Comparison of ENCODE assay signal across 26 cellular contexts in the genomic region with DNA sequence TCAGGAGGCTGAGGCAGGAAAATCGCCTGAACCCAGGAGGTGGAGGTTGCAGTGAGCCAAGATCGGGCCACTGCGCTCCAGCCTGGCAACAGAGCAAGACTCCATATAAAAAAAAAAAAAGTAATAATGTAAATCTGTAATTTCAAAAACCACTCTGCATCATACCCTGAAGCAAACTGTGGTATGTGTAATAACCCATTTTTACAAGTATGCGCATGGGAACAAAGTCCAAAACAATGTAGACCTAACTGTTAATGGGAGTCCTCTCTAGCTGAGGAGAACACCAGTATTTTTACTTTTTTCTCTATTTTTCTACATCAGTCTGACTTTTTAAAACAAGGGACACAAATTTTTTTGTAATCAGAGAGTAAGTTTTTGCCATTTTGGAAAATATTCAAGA. TPM values are rescaled to one million over a fixed set of nuclear protein-coding genes. Genes with fewer than 3 reads are reported as not detected.
DNase-seq lines count a peak whose midpoint lies in the region; ATAC-seq, FAIRE-seq and TF ChIP-seq lines count a peak whose summit lies in the region.
"Had no signal": no experiment of that assay in that cellular context is flagged by ENCODE, and none has a peak within 500 bp of the region (broad histone marks: within the 10 kb centered on the region; RNA-seq: fewer than 3 reads in every experiment).

No MANE protein-coding gene starts in this region.

- H3K36me3 Mint-ChIP-seq in stimulated activated effector memory CD8-positive, alpha-beta T cell treated with anti-CD3 and anti-CD28 coated beads, Interleukin-12 subunit alpha, Interleukin-12 subunit beta, amount 100 ng/mL, for 72 hours, result no peaks in the 10 kb centered on the region
- H3K36me3 Mint-ChIP-seq: CD4-positive, alpha-beta memory T cell; CD4-positive, CD25-positive, alpha-beta regulatory T cell; CD8-positive, alpha-beta memory T cell had no signal

- H3K27me3 ChIP-seq in colonic mucosa, result no peaks in the 10 kb centered on the region
- H3K27me3 ChIP-seq in HepG2 (ENCODE audit: control insufficient read depth in 1 of 2, insufficient read depth in 2 of 2, low read length in 2 of 2), result no peaks in the 10 kb centered on the region
- H3K27me3 ChIP-seq: BE2C, BLaER1 had no signal

- H4K20me1 ChIP-seq in HepG2 (ENCODE audit: insufficient read depth, low read length), result no peaks in the 10 kb centered on the region; the same call in 1 of the 2 replicates
- H4K20me1 ChIP-seq: BLaER1 had no signal

- WGBS in HepG2 (ENCODE audit: low lambda C conversion rate), result 99% methylated on average over 4 of the region's 4 CpGs

- H3K4me1 ChIP-seq in colonic mucosa (peaks cover 3% of the 10 kb centered on the region), HepG2 (ENCODE audit: insufficient read depth, low read length) (no peaks in the 10 kb centered on the region)
- H3K4me1 ChIP-seq: BE2C, BLaER1 had no signal

- H3K4me3 ChIP-seq in SK-N-MC (peak overlapping the region; percentile 40), colonic mucosa (no peak overlapping the region), HepG2 (replicated peaks in 1 of 3; ENCODE audit: insufficient read depth in 1 of 3, low read depth in 2 of 3, low read length in 3 of 3) (no peak overlapping the region)
- H3K4me3 ChIP-seq: BLaER1 had no signal

- H3K9me3 ChIP-seq in SK-N-MC (ENCODE audit: low read depth, low read length) (no peaks in the 10 kb centered on the region), colonic mucosa (no peaks in the 10 kb centered on the region), HepG2 (ENCODE audit: low read length) (no peaks in the 10 kb centered on the region)
- H3K9me3 ChIP-seq: BE2C, BLaER1 had no signal

- no peaks in the 10 kb centered on the region for H3K9me3 Mint-ChIP-seq in stimulated activated effector memory CD8-positive, alpha-beta T cell treated with anti-CD3 and anti-CD28 coated beads, Interleukin-12 subunit alpha, Interleukin-12 subunit beta, amount 100 ng/mL, for 72 hours
- H3K9me3 Mint-ChIP-seq: CD14-positive monocyte; CD4-positive, alpha-beta memory T cell; CD4-positive, CD25-positive, alpha-beta regulatory T cell; CD8-positive, alpha-beta memory T cell had no signal

- H3K36me3 ChIP-seq in SK-N-MC (ENCODE audit: insufficient read depth, low read length) (no peaks in the 10 kb centered on the region), colonic mucosa (no peaks in the 10 kb centered on the region), HepG2 (replicated peaks in 1 of 2; ENCODE audit: control insufficient read depth in 1 of 2, insufficient read depth in 2 of 2, low read length in 2 of 2) (no peaks in the 10 kb centered on the region)
- H3K36me3 ChIP-seq: BE2C, BLaER1 had no signal

- intact Hi-C loops in colonic mucosa (cut with DNase I) (no loop called here), HepG2 (cut with micrococcal nuclease; ENCODE audit: unreplicated experiment) (no loop called here)

- in situ Hi-C loops in HepG2 (cut with HindIII; ENCODE audit: extremely low pct_ligation_motif_present, low pct_unique_long_range_greater_than_20kb), result no loop called here

- H3K9ac ChIP-seq in SK-N-MC (ENCODE audit: insufficient read length) (no peak overlapping the region), colonic mucosa (ENCODE audit: low read depth in 2 of 2, low read length in 2 of 2) (no peak overlapping the region), HepG2 (ENCODE audit: insufficient read depth, low read depth, low read length) (no peak overlapping the region)
- H3K9ac ChIP-seq: BLaER1 had no signal

- POLR2A ChIA-PET in HepG2 (lab: Yijun Ruan, JAX), result no interaction called here

- no TSS peak for BruUV-seq in HepG2 (replicated peaks; lab: Mats Ljungman, UMichigan)

- no peak for TF ChIP-seq RAD21 in HepG2 (CRISPR knock-in tag; IDR thresholded peaks at IDR 0.05)

- H3K27ac Mint-ChIP-seq in stimulated activated effector memory CD8-positive, alpha-beta T cell treated with anti-CD3 and anti-CD28 coated beads, Interleukin-12 subunit alpha, Interleukin-12 subunit beta, amount 100 ng/mL, for 72 hours, result peak overlapping the region; percentile 9
- H3K27ac Mint-ChIP-seq: CD4-positive, alpha-beta memory T cell; CD4-positive, CD25-positive, alpha-beta regulatory T cell had no signal

- H3K4me1 Mint-ChIP-seq in stimulated activated effector memory CD8-positive, alpha-beta T cell treated with anti-CD3 and anti-CD28 coated beads, Interleukin-12 subunit alpha, Interleukin-12 subunit beta, amount 100 ng/mL, for 72 hours, result no peaks in the 10 kb centered on the region
- H3K4me1 Mint-ChIP-seq: CD4-positive, alpha-beta memory T cell; CD4-positive, CD25-positive, alpha-beta regulatory T cell; CD8-positive, alpha-beta memory T cell had no signal

- FAIRE-seq in HepG2 (lab: Jason Lieb, UNC), result no peak
- no peak for FAIRE-seq in GM12892 (lab: Jason Lieb, UNC)
- FAIRE-seq: A204.1, D721Med, G401.6, GM12891, GM18507, GM19239 had no signal

- no peak overlapping the region for H3K4me3 Mint-ChIP-seq in stimulated activated effector memory CD8-positive, alpha-beta T cell treated with anti-CD3 and anti-CD28 coated beads, Interleukin-12 subunit alpha, Interleukin-12 subunit beta, amount 100 ng/mL, for 72 hours
- H3K4me3 Mint-ChIP-seq: CD14-positive monocyte; CD4-positive, alpha-beta memory T cell; CD4-positive, CD25-positive, alpha-beta regulatory T cell; CD8-positive, alpha-beta memory T cell had no signal

- TF ChIP-seq POLR2A in HepG2 (IDR thresholded peaks at IDR 0.05; ENCODE audit: insufficient read depth in 1 of 2, low read depth in 2 of 2, low read length in 2 of 2), result no peak
- TF ChIP-seq POLR2A in GM12892 (IDR thresholded peaks at IDR 0.05; ENCODE audit: low read depth, low read length), result no peak

- peak overlapping the region; percentile 93 for H3K27ac ChIP-seq in SK-N-MC
- H3K27ac ChIP-seq in colonic mucosa, result peak overlapping the region; percentile 61
- no peak overlapping the region for H3K27ac ChIP-seq in HepG2 (ENCODE audit: extremely low read length, insufficient read depth, low read length)
- H3K27ac ChIP-seq: BLaER1 had no signal

- CTCF ChIA-PET in HepG2 (lab: Yijun Ruan, JAX; ENCODE audit: low intra/inter-chr PET ratio, low total read pairs), result no interaction called here

- TF ChIP-seq EP300 in HepG2 (IDR thresholded peaks at IDR 0.05; ENCODE audit: low read depth in 2 of 2, low read length in 2 of 2) (no peak), HepG2 (CRISPR knock-in tag; IDR thresholded peaks at IDR 0.05; ENCODE audit: borderline replicate concordance) (no peak)

- TF ChIP-seq CTCF in colonic mucosa (IDR thresholded peaks at IDR 0.05), result no peak
- TF ChIP-seq CTCF in HepG2 (CRISPR knock-in tag; IDR thresholded peaks at IDR 0.05), result no peak

- H3K79me2 ChIP-seq in HepG2 (ENCODE audit: insufficient read depth, low read length), result no peaks in the 10 kb centered on the region

- H2AFZ ChIP-seq in HepG2 (ENCODE audit: low read length), result no peak overlapping the region

- no peak overlapping the region for H3K4me2 ChIP-seq in HepG2 (ENCODE audit: low read depth, low read length)
- H3K4me2 ChIP-seq: BLaER1 had no signal

- DNase-seq in SK-N-MC (ENCODE audit: low read depth, low spot score) (peak; percentile 62), colonic mucosa (peak; percentile 24), HepG2 (ENCODE audit: low spot score) (no peak), D341Med (ENCODE audit: low spot score) (no peak), GM12892 (ENCODE audit: insufficient read length) (no peak)
- DNase-seq in stimulated activated effector memory CD8-positive, alpha-beta T cell treated with anti-CD3 and anti-CD28 coated beads, Interleukin-12 subunit alpha, Interleukin-12 subunit beta, amount 100 ng/mL, for 72 hours (ENCODE audit: low spot score in 2 of 2), result no peak
- DNase-seq: 8988T; ACHN; BE2C; C1 segment of cervical spinal cord; CD4-positive, alpha-beta memory T cell; CD4-positive, CD25-positive, alpha-beta regulatory T cell; CD8-positive, alpha-beta memory T cell; COR-L47; DMS79 treated with DMSO at 0.1 percent for 48 hours; GF-D8 had no signal

- ATAC-seq in HepG2 (no peak), GM18870 (IDR thresholded peaks at IDR 0.05; ENCODE audit: unreplicated experiment) (no peak), GM21576 (IDR thresholded peaks at IDR 0.05; ENCODE audit: unreplicated experiment) (no peak)
- no peak for ATAC-seq in stimulated activated effector memory CD8-positive, alpha-beta T cell treated with anti-CD3 and anti-CD28 coated beads, Interleukin-12 subunit alpha, Interleukin-12 subunit beta, amount 100 ng/mL, for 72 hours

RNA-seq across cellular contexts. Expression of gene CMTM4, which starts 25.9 kb away (rescaled TPM):
- 100 to 1,000 TPM; 150 to 212 TPM for total RNA-seq in colonic mucosa
- 32.0 and 44.1 TPM in 2 replicates for total RNA-seq in HepG2 (2016; rRNA removed; fragmentation: Illumina TruSeq; extraction: Trizol)
- 10.6 and 12.8 TPM in 2 replicates for total RNA-seq in HepG2 (2016; cell fraction: cytosol; rRNA removed; fragmentation: Illumina TruSeq; extraction: Trizol; ENCODE audit: low read depth)
- 32.2 and 42.2 TPM in 2 replicates for total RNA-seq in HepG2 (2016; cell fraction: insoluble cytoplasmic fraction; rRNA removed; fragmentation: Illumina TruSeq; extraction: Trizol)
- 27.4 and 28.5 TPM in 2 replicates for total RNA-seq in HepG2 (2016; cell fraction: membrane; rRNA removed; fragmentation: Illumina TruSeq; extraction: Trizol)
- 32.4 and 32.8 TPM in 2 replicates for total RNA-seq in HepG2 (2016; cell fraction: nucleus; rRNA removed; fragmentation: Illumina TruSeq; extraction: Trizol)
- polyA plus RNA-seq in HepG2 (2011; rRNA removed), result 36.3 and 41.3 TPM in 2 replicates
- polyA plus RNA-seq in HepG2 (2011; cell fraction: cytosol; rRNA removed), result 38.1 and 43.4 TPM in 2 replicates
- 45.0 and 48.2 TPM in 2 replicates for polyA plus RNA-seq in HepG2 (2011; cell fraction: nucleus; rRNA removed)
- 30.6 and 31.6 TPM in 2 replicates for polyA plus RNA-seq in HepG2 (2012)
- 3.9 and 4.5 TPM in 2 replicates for polyA plus RNA-seq in HepG2 (2016; cell fraction: cytosol; fragmentation: Illumina TruSeq; extraction: Trizol; ENCODE audit: low read depth)
- polyA plus RNA-seq in HepG2 (2016; cell fraction: insoluble cytoplasmic fraction; fragmentation: Illumina TruSeq; extraction: Trizol; ENCODE audit: low read depth), result 29.5 and 30.3 TPM in 2 replicates
- polyA plus RNA-seq in HepG2 (2016; cell fraction: membrane; fragmentation: Illumina TruSeq; extraction: Trizol; ENCODE audit: low read depth), result 10.0 and 11.3 TPM in 2 replicates
- 32.1 and 32.5 TPM in 2 replicates for polyA plus RNA-seq in HepG2 (2016; cell fraction: nucleus; fragmentation: Illumina TruSeq; extraction: Trizol; ENCODE audit: insufficient read depth, low read depth)
- polyA minus RNA-seq in HepG2 (2011; rRNA and poly(A)+ RNA removed; ENCODE audit: low replicate concordance), result 61.0 and 116 TPM in 2 replicates
- polyA minus RNA-seq in HepG2 (2011; cell fraction: cytosol; rRNA and poly(A)+ RNA removed), result 47.2 and 48.9 TPM in 2 replicates
- 31.5 and 35.9 TPM in 2 replicates for polyA minus RNA-seq in HepG2 (2011; cell fraction: nucleus; rRNA and poly(A)+ RNA removed)
- 0.55 TPM for polyA plus RNA-seq in GM12892 (2012; ENCODE audit: missing spikeins)

Comparison
In these comparisons a context has a peak if more than half of its experiments do, and no peak if none do; other contexts are left out.
1. DNase-seq: peak in SK-N-MC (single experiment) and colonic mucosa (single experiment); none in HepG2 (single experiment), stimulated activated effector memory CD8-positive, alpha-beta T cell treated with anti-CD3 and anti-CD28 coated beads, Interleukin-12 subunit alpha, Interleukin-12 subunit beta, amount 100 ng/mL, for 72 hours (0 of 2), D341Med (single experiment) and GM12892 (single experiment).